20 cellular contexts compared by ENCODE assay signal in genomic region chr10:86937502-86938154, GRCh38. TPM values are rescaled to one million over a fixed set of nuclear protein-coding genes. Genes with fewer than 3 reads are reported as not detected.
A peak's percentile ranks its signal among the peaks of the same experiment; 100 is the strongest.
DNase-seq lines count a peak whose midpoint lies in the region; TF ChIP-seq lines count a peak whose summit lies in the region.
"Had no signal": no experiment of that assay in that cellular context is flagged by ENCODE, and none has a peak within 500 bp of the region (broad histone marks: within the 10 kb centered on the region; RNA-seq: fewer than 3 reads in every experiment).

No MANE protein-coding gene starts in this region.

- no peaks in the 10 kb centered on the region for H3K9me3 Mint-ChIP-seq in activated T-helper 2 cell treated with anti-CD3 and anti-CD28 coated beads, Interferon-gamma antibody, Interleukin-2, Interleukin-4, amounts not matched to agents 10 μg/mL and 5 μg/mL and 100 μg/mL, durations not matched to agents 14 hours and 24 hours and 36 hours
- H3K9me3 Mint-ChIP-seq: CD8-positive, alpha-beta T cell had no signal

- no TSS peak for BruUV-seq in mammary epithelial cell (replicated peaks; lab: Mats Ljungman, UMichigan)

- CTCF ChIA-PET in mammary epithelial cell (lab: Charles Lee; ENCODE audit: low non-redundant PET): no interaction called here

- intact Hi-C loops in activated T-helper 2 cell treated with anti-CD3 and anti-CD28 coated beads, Interferon-gamma antibody, Interleukin-2, Interleukin-4, amounts not matched to agents 10 μg/mL and 5 μg/mL and 100 μg/mL, durations not matched to agents 14 hours and 24 hours and 36 hours (cut with micrococcal nuclease): no loop called here
- intact Hi-C loops in esophagus muscularis mucosa (cut with DNase I): no loop called here
- intact Hi-C loops in prostate gland (cut with DNase I): no loop called here
- intact Hi-C loops in mammary epithelial cell (cut with micrococcal nuclease): no loop called here

- TF ChIP-seq EP300 in esophagus muscularis mucosa (IDR thresholded peaks at IDR 0.05): no peak

- in situ Hi-C loops in GM23248 (cut with MboI): no loop called here
- in situ Hi-C loops in mammary epithelial cell (cut with MboI; ENCODE audit: low sequenced_read_pairs in 2 of 2): no loop called here

- H3K27me3 ChIP-seq in GM23248 (replicated peaks; ENCODE audit: insufficient read depth) (no peaks in the 10 kb centered on the region), esophagus muscularis mucosa (peaks cover 0 to 3% (median 0%) of the 10 kb centered on the region in 4 donors), osteoblast (ENCODE audit: insufficient read depth, low read length) (no peaks in the 10 kb centered on the region), prostate gland (replicated peaks; ENCODE audit: insufficient read depth) (no peaks in the 10 kb centered on the region), mammary epithelial cell (ENCODE audit: insufficient read depth, low read length) (no peaks in the 10 kb centered on the region)
- H3K27me3 ChIP-seq: BLaER1 had no signal

- H4K20me1 ChIP-seq in GM23248 (ENCODE audit: insufficient read depth): no peaks in the 10 kb centered on the region
- no peaks in the 10 kb centered on the region for H4K20me1 ChIP-seq in osteoblast (ENCODE audit: insufficient read depth, low read length)
- H4K20me1 ChIP-seq in mammary epithelial cell (ENCODE audit: insufficient read depth, low read length): no peaks in the 10 kb centered on the region
- H4K20me1 ChIP-seq: BLaER1 had no signal

- H3K4me1 Mint-ChIP-seq in activated T-helper 2 cell treated with anti-CD3 and anti-CD28 coated beads, Interferon-gamma antibody, Interleukin-2, Interleukin-4, amounts not matched to agents 10 μg/mL and 5 μg/mL and 100 μg/mL, durations not matched to agents 14 hours and 24 hours and 36 hours (ENCODE audit: low read depth): peaks cover 5% of the 10 kb centered on the region

- H3K4me1 ChIP-seq in GM23248 (ENCODE audit: insufficient read depth): peaks cover 9% of the 10 kb centered on the region; the same call in 1 of the 2 replicates
- peaks cover 5 to 40% (median 30%) of the 10 kb centered on the region in 4 donors for H3K4me1 ChIP-seq in esophagus muscularis mucosa
- H3K4me1 ChIP-seq in osteoblast (ENCODE audit: insufficient read depth, low read length): peaks cover 7% of the 10 kb centered on the region
- no peaks in the 10 kb centered on the region for H3K4me1 ChIP-seq in prostate gland (replicated peaks)
- peaks cover 8% of the 10 kb centered on the region for H3K4me1 ChIP-seq in mammary epithelial cell (ENCODE audit: insufficient read depth, low read length)
- H3K4me1 ChIP-seq: A549, BLaER1 had no signal

- H3K9ac ChIP-seq in GM23248 (no peak overlapping the region), mammary epithelial cell (ENCODE audit: insufficient read depth, low read length) (no peak overlapping the region)
- H3K9ac ChIP-seq: BLaER1 had no signal

- H3K9me3 ChIP-seq in GM23248 (ENCODE audit: low read depth) (no peaks in the 10 kb centered on the region), esophagus muscularis mucosa (no peaks in the 10 kb centered on the region), osteoblast (ENCODE audit: low read depth, low read length) (no peaks in the 10 kb centered on the region), prostate gland (no peaks in the 10 kb centered on the region), mammary epithelial cell (replicated peaks; ENCODE audit: insufficient read depth, low read length) (no peaks in the 10 kb centered on the region)
- H3K9me3 ChIP-seq: A549 had no signal

- H3F3A ChIP-seq in GM23248 (ENCODE audit: insufficient read depth): peaks cover 25% of the 10 kb centered on the region; the same call in 1 of the 2 replicates

- TF ChIP-seq POLR2A in esophagus muscularis mucosa (IDR thresholded peaks at IDR 0.05; ENCODE audit: low read depth) (no peak), prostate gland (IDR thresholded peaks at IDR 0.05) (no peak)

- H3K27ac ChIP-seq in GM23248 (peak overlapping the region; percentile 8), esophagus muscularis mucosa (replicated peaks in 1 of 4) (peak overlapping the region in 3 of 4 donors; percentile 7 to 20 (median 8)), osteoblast (ENCODE audit: low read depth, low read length) (no peak overlapping the region), prostate gland (no peak overlapping the region), mammary epithelial cell (ENCODE audit: insufficient read depth, low read depth, low read length) (no peak overlapping the region)
- H3K27ac ChIP-seq: A549, BLaER1 had no signal

- no peaks in the 10 kb centered on the region for H3K36me3 ChIP-seq in GM23248 (ENCODE audit: low read depth)
- peaks cover 0 to 77% (median 25%) of the 10 kb centered on the region in 4 donors for H3K36me3 ChIP-seq in esophagus muscularis mucosa
- H3K36me3 ChIP-seq in osteoblast (ENCODE audit: insufficient read depth, low read length): no peaks in the 10 kb centered on the region
- no peaks in the 10 kb centered on the region for H3K36me3 ChIP-seq in prostate gland
- H3K36me3 ChIP-seq in mammary epithelial cell (ENCODE audit: insufficient read depth, low read length): no peaks in the 10 kb centered on the region
- H3K36me3 ChIP-seq: BLaER1 had no signal

- H3K9me2 ChIP-seq in GM23248 (ENCODE audit: insufficient read depth): no peaks in the 10 kb centered on the region

- no peaks in the 10 kb centered on the region for H3K79me2 ChIP-seq in GM23248 (ENCODE audit: insufficient read depth)
- H3K79me2 ChIP-seq in osteoblast (ENCODE audit: insufficient read depth, low read length): no peaks in the 10 kb centered on the region
- no peaks in the 10 kb centered on the region for H3K79me2 ChIP-seq in mammary epithelial cell (ENCODE audit: insufficient read depth, low read length)

- TF ChIP-seq CTCF in esophagus muscularis mucosa (IDR thresholded peaks at IDR 0.05) (no peak), osteoblast (IDR thresholded peaks at IDR 0.05; ENCODE audit: extremely low read depth, low read depth, low read length) (no peak), prostate gland (IDR thresholded peaks at IDR 0.05) (no peak), mammary epithelial cell (conservative IDR thresholded peaks at IDR 0.05 in 1 of 2, IDR thresholded peaks at IDR 0.05 in 1 of 2; ENCODE audit: extremely low read depth in 1 of 2, insufficient read depth in 1 of 2, low read depth in 1 of 2, low read length in 2 of 2) (no peak)

- no peaks in the 10 kb centered on the region for H3K36me3 Mint-ChIP-seq in activated T-helper 2 cell treated with anti-CD3 and anti-CD28 coated beads, Interferon-gamma antibody, Interleukin-2, Interleukin-4, amounts not matched to agents 10 μg/mL and 5 μg/mL and 100 μg/mL, durations not matched to agents 14 hours and 24 hours and 36 hours (ENCODE audit: low read depth)
- H3K36me3 Mint-ChIP-seq: CD8-positive, alpha-beta T cell had no signal

- dilution Hi-C loops in mammary epithelial cell (cut with HindIII; ENCODE audit: low sequenced_read_pairs): no loop called here

- H2AFZ ChIP-seq in GM23248: no peak overlapping the region
- H2AFZ ChIP-seq in osteoblast (ENCODE audit: low read length): no peak overlapping the region
- H2AFZ ChIP-seq in mammary epithelial cell (ENCODE audit: low read depth, low read length): no peak overlapping the region

- DNase-seq in GM23248: no peak
- DNase-seq in activated T-helper 2 cell treated with anti-CD3 and anti-CD28 coated beads, Interferon-gamma antibody, Interleukin-2, Interleukin-4, amounts not matched to agents 10 μg/mL and 5 μg/mL and 100 μg/mL, durations not matched to agents 14 hours and 24 hours and 36 hours (ENCODE audit: low spot score): peak; percentile 6
- peak; percentile 72 for DNase-seq in esophagus muscularis mucosa (ENCODE audit: extremely low spot score)
- peak; percentile 8 for DNase-seq in osteoblast (ENCODE audit: insufficient read length, low spot score, missing footprints)
- DNase-seq in prostate gland (ENCODE audit: low spot score): no peak
- no peak for DNase-seq in pons (ENCODE audit: low spot score)
- no peak for DNase-seq in mammary epithelial cell
- DNase-seq: DMS79; NCI-H1105 treated with DMSO at 0.1 percent for 48 hours; NCI-H1694; NCI-H2081 treated with DMSO at 0.1 percent for 48 hours; NCI-H510A; NCI-H748 treated with DMSO at 0.1 percent for 48 hours; NK-92 treated with Interleukin-12 subunit alpha and Interleukin-12 subunit beta, amount 100 ng/mL, for 24 hours had no signal

- 50% methylated on average over 6 of the region's 6 CpGs for WGBS in GM23248 (ENCODE audit: low coverage in 1 of 2, low lambda C conversion rate in 2 of 2, missing lambda C conversion rate in 2 of 2), 2 experiments
- WGBS in esophagus muscularis mucosa: 73% methylated on average over 6 of the region's 6 CpGs
- WGBS in prostate gland: 62% methylated on average over 6 of the region's 6 CpGs
- WGBS in mammary epithelial cell (ENCODE audit: low coverage, missing lambda C conversion rate): 76% methylated on average over 6 of the region's 6 CpGs

- no peak overlapping the region for H3K4me3 Mint-ChIP-seq in activated T-helper 2 cell treated with anti-CD3 and anti-CD28 coated beads, Interferon-gamma antibody, Interleukin-2, Interleukin-4, amounts not matched to agents 10 μg/mL and 5 μg/mL and 100 μg/mL, durations not matched to agents 14 hours and 24 hours and 36 hours (ENCODE audit: low read depth)
- H3K4me3 Mint-ChIP-seq: CD8-positive, alpha-beta T cell had no signal

- H3K27me3 Mint-ChIP-seq in activated T-helper 2 cell treated with anti-CD3 and anti-CD28 coated beads, Interferon-gamma antibody, Interleukin-2, Interleukin-4, amounts not matched to agents 10 μg/mL and 5 μg/mL and 100 μg/mL, durations not matched to agents 14 hours and 24 hours and 36 hours (ENCODE audit: low read depth): no peaks in the 10 kb centered on the region

- H3K4me2 ChIP-seq in GM23248 (ENCODE audit: unreplicated experiment): peak overlapping the region; percentile 17
- no peak overlapping the region for H3K4me2 ChIP-seq in osteoblast (ENCODE audit: insufficient read depth, low read length)
- H3K4me2 ChIP-seq in mammary epithelial cell (ENCODE audit: insufficient read depth, low read depth, low read length): no peak overlapping the region
- H3K4me2 ChIP-seq: A549, BLaER1 had no signal

- H3K27ac Mint-ChIP-seq in activated T-helper 2 cell treated with anti-CD3 and anti-CD28 coated beads, Interferon-gamma antibody, Interleukin-2, Interleukin-4, amounts not matched to agents 10 μg/mL and 5 μg/mL and 100 μg/mL, durations not matched to agents 14 hours and 24 hours and 36 hours: no peak overlapping the region
- H3K27ac Mint-ChIP-seq: CD8-positive, alpha-beta T cell had no signal

- H3K4me3 ChIP-seq in GM23248 (no peak overlapping the region), esophagus muscularis mucosa (no peak overlapping the region), osteoblast (ENCODE audit: insufficient read depth, low read length) (no peak overlapping the region), prostate gland (no peak overlapping the region), mammary epithelial cell (replicated peaks in 1 of 3; ENCODE audit: insufficient read depth in 1 of 3, low read depth in 2 of 3, low read length in 3 of 3) (no peak overlapping the region)
- H3K4me3 ChIP-seq: A549, BLaER1, K562 had no signal

RNA-seq across cellular contexts. Expression of gene MMRN2, which starts 19.8 kb away (rescaled TPM):
- total RNA-seq in GM23248 (2014; rRNA removed; shearing (Covaris generic)): 4.5 and 7.3 TPM in 2 replicates
- polyA plus RNA-seq in GM23248 (2016; fragmentation: Nextera tagmentation; extraction: Ambion mirVana): 1.2 and 1.5 TPM in 2 replicates
- total RNA-seq in activated T-helper 2 cell treated with anti-CD3 and anti-CD28 coated beads, Interferon-gamma antibody, Interleukin-2, Interleukin-4, amounts not matched to agents 10 μg/mL and 5 μg/mL and 100 μg/mL, durations not matched to agents 14 hours and 24 hours and 36 hours: not detected in 2 replicates
- total RNA-seq in esophagus muscularis mucosa: 10 to 100 TPM; 24.9 to 85.9 (median 56.3) TPM
- 1.1 and 3.5 TPM in 2 replicates for total RNA-seq in osteoblast
- 10 to 100 TPM; 24.6 to 26.1 TPM for total RNA-seq in prostate gland
- total RNA-seq in mammary epithelial cell: 10 to 100 TPM in 1 of 2 donors, 1 to 10 TPM in 1; 8.5 to 13.7 TPM
- polyA plus RNA-seq in mammary epithelial cell: 11.6 TPM
- 5.4 TPM for polyA minus RNA-seq in mammary epithelial cell
- total RNA-seq: OCI-LY7 had no signal

RNA-seq across cellular contexts. Expression of gene SNCG, which starts 20.8 kb away (rescaled TPM):
- 1.2 and 1.8 TPM in 2 replicates for total RNA-seq in GM23248 (2014; rRNA removed; shearing (Covaris generic))
- polyA plus RNA-seq in GM23248 (2016; fragmentation: Nextera tagmentation; extraction: Ambion mirVana) (2.8 and 3.1 TPM in 2 replicates), mammary epithelial cell (101 TPM)
- total RNA-seq in activated T-helper 2 cell treated with anti-CD3 and anti-CD28 coated beads, Interferon-gamma antibody, Interleukin-2, Interleukin-4, amounts not matched to agents 10 μg/mL and 5 μg/mL and 100 μg/mL, durations not matched to agents 14 hours and 24 hours and 36 hours: not detected in 2 replicates
- total RNA-seq in esophagus muscularis mucosa (10 to 100 TPM; 13.3 to 41.6 (median 30.6) TPM), osteoblast (0.36 and 2.4 TPM in 2 replicates), prostate gland (10 to 100 TPM; 38.5 to 46.6 TPM), mammary epithelial cell (10 to 100 TPM; 25.7 to 54.0 TPM)
- 31.4 TPM for polyA minus RNA-seq in mammary epithelial cell
- total RNA-seq: CD8-positive, alpha-beta T cell; OCI-LY7 had no signal

RNA-seq across cellular contexts. Expression of gene ADIRF, which starts 30.7 kb away (rescaled TPM):
- 17.6 and 34.1 TPM in 2 replicates for total RNA-seq in GM23248 (2014; rRNA removed; shearing (Covaris generic))
- polyA plus RNA-seq in GM23248 (2016; fragmentation: Nextera tagmentation; extraction: Ambion mirVana) (175 and 184 TPM in 2 replicates), mammary epithelial cell (517 TPM)
- not detected in 2 replicates for total RNA-seq in activated T-helper 2 cell treated with anti-CD3 and anti-CD28 coated beads, Interferon-gamma antibody, Interleukin-2, Interleukin-4, amounts not matched to agents 10 μg/mL and 5 μg/mL and 100 μg/mL, durations not matched to agents 14 hours and 24 hours and 36 hours
- total RNA-seq in esophagus muscularis mucosa (100 to 1,000 TPM in 1 of 4 donors, 10 to 100 TPM in 3; 59.4 to 119 (median 84.8) TPM), osteoblast (11.9 and 18.3 TPM in 2 replicates), prostate gland (100 to 1,000 TPM; 128 to 347 TPM), mammary epithelial cell (100 to 1,000 TPM in 1 of 2 donors, 10 to 100 TPM in 1; 57.0 to 247 TPM)
- polyA minus RNA-seq in mammary epithelial cell: 39.5 TPM
- total RNA-seq: CD8-positive, alpha-beta T cell; H4; K562; OCI-LY7 had no signal
- polyA plus RNA-seq: A549 had no signal

Comparison
In these comparisons a context has a peak if more than half of its experiments do, and no peak if none do; other contexts are left out.
1. DNase-seq: peak in activated T-helper 2 cell treated with anti-CD3 and anti-CD28 coated beads, Interferon-gamma antibody, Interleukin-2, Interleukin-4, amounts not matched to agents 10 μg/mL and 5 μg/mL and 100 μg/mL, durations not matched to agents 14 hours and 24 hours and 36 hours (single experiment), esophagus muscularis mucosa (single experiment) and osteoblast (single experiment); none in GM23248 (single experiment), prostate gland (single experiment), pons (single experiment) and mammary epithelial cell (single experiment).
2. H3K27ac ChIP-seq: peak in GM23248 (single experiment) and esophagus muscularis mucosa (3 of 4); none in osteoblast (single experiment), prostate gland (0 of 2) and mammary epithelial cell (single experiment).
3. RNA of gene ADIRF, which starts 30.7 kb away (total RNA-seq): 128 to 347 TPM in prostate gland, 57.0 to 247 TPM in mammary epithelial cell, 59.4 to 119 TPM in esophagus muscularis mucosa, 17.6 to 34.1 TPM in GM23248 and 11.9 to 18.3 TPM in osteoblast; not detected in activated T-helper 2 cell treated with anti-CD3 and anti-CD28 coated beads, Interferon-gamma antibody, Interleukin-2, Interleukin-4, amounts not matched to agents 10 μg/mL and 5 μg/mL and 100 μg/mL, durations not matched to agents 14 hours and 24 hours and 36 hours; every median in the first group is over 10 times any median in the second.